Comparison of ENCODE assay signal across 13 cellular contexts in the genomic region with DNA sequence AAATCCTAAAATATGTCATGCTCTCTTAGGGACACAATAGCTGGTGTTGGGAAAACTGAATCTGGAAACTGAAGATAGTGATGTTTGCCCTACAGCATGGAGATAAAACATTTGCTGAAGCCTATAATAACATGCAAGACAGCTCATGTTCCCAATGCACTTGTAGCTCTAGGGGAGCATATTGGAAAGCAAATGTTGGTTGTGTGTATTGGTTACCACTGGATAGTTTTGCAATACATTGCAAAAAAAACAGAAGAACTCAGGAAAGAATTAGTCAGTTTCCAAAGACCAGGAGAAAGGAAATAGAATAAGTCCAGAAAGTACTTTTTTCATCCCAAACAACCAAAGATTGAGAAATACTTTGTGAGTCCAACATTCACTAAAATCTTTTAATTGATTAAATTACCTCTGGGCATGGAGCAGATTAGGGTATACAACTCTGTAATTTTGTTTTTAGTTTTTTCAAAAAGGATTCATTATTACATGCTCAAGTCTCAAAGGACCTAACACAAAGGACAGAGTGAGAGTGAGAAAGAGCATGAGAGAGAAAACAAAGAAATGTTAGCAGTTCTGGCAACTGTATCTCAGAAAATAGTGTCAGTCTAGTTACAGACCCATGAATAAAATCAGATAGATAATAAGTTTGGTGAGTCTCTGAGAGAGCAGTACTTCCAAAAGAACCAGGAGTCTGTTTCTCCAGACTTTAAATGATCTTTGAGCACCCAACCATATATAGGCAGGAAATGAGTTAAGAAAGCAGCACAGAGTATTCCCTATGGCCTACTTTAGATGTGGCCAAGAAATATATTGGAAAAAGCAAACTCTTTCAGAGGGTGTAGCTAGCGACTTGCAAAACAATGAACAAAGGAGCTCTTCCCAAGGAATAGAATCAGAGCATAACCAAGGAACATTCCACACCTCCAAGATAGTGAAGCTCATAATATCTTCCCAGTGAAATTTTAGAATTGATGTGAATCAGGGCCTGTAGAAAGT. TPM values are rescaled to one million over a fixed set of nuclear protein-coding genes. Genes with fewer than 3 reads are reported as not detected.
A peak's percentile ranks its signal among the peaks of the same experiment; 100 is the strongest.
DNase-seq lines count a peak whose midpoint lies in the region; ATAC-seq and TF ChIP-seq lines count a peak whose summit lies in the region.
"Had no signal": no experiment of that assay in that cellular context is flagged by ENCODE, and none has a peak within 500 bp of the region (broad histone marks: within the 10 kb centered on the region; RNA-seq: fewer than 3 reads in every experiment).

No MANE protein-coding gene starts in this region.

- intact Hi-C loops in left cardiac atrium (cut with DNase I) (no loop called here), Calu3 (cut with micrococcal nuclease; ENCODE audit: unreplicated experiment) (no loop called here)

- peak overlapping the region in 16 of 21 experiments; percentile 5 to 77 (median 50) for H3K27ac ChIP-seq in skin epidermis

- H3K36me3 Mint-ChIP-seq in Calu3 (ENCODE audit: insufficient read depth, unreplicated experiment): no peaks in the 10 kb centered on the region

- no peaks in the 10 kb centered on the region for H3K27me3 Mint-ChIP-seq in Calu3 (ENCODE audit: unreplicated experiment)
- H3K27me3 Mint-ChIP-seq: activated CD4-positive, alpha-beta T cell treated with anti-CD3 and anti-CD28 coated beads, Interleukin-2, amount 10 ng/mL, durations not matched to agents 7 days and 5 days had no signal

- H3K4me1 Mint-ChIP-seq in Calu3 (ENCODE audit: low read depth, unreplicated experiment): no peaks in the 10 kb centered on the region
- H3K4me1 Mint-ChIP-seq: activated CD4-positive, alpha-beta T cell treated with anti-CD3 and anti-CD28 coated beads, Interleukin-2, amount 10 ng/mL, durations not matched to agents 7 days and 5 days had no signal

- BruUV-seq in Calu3 (replicated peaks; lab: Mats Ljungman, UMichigan): no TSS peak

- H3K27ac Mint-ChIP-seq in Calu3 (ENCODE audit: unreplicated experiment): no peak overlapping the region
- H3K27ac Mint-ChIP-seq: activated CD4-positive, alpha-beta T cell treated with anti-CD3 and anti-CD28 coated beads, Interleukin-2, amount 10 ng/mL, durations not matched to agents 7 days and 5 days had no signal

- H3K9me3 Mint-ChIP-seq in Calu3 (ENCODE audit: low read depth, unreplicated experiment): no peaks in the 10 kb centered on the region
- H3K9me3 Mint-ChIP-seq: activated CD4-positive, alpha-beta T cell treated with anti-CD3 and anti-CD28 coated beads, Interleukin-2, amount 10 ng/mL, durations not matched to agents 7 days and 5 days had no signal

- DNase-seq in GM03348 (ENCODE audit: low spot score) (peak; percentile 58), astrocyte of the spinal cord (ENCODE audit: low read depth, low spot score) (peak; percentile 69), left cardiac atrium (no peak), Calu3 (no peak)
- DNase-seq in activated CD4-positive, CD25-positive, alpha-beta regulatory T cell (lab: John Stamatoyannopoulos, UW): no peak
- DNase-seq: activated CD4-positive, alpha-beta T cell treated with anti-CD3 and anti-CD28 coated beads, Interleukin-2, amount 10 ng/mL, durations not matched to agents 7 days and 5 days; activated naive CD4-positive, alpha-beta T cell treated with Interleukin-2 at 50 U/mL for 16 hours; islet precursor cell; NCI-H526 treated with DMSO at 0.1 percent for 48 hours; trophoblast cell had no signal

- ATAC-seq in left cardiac atrium: peak; percentile 75 to 87
- ATAC-seq in HG03039 (IDR thresholded peaks at IDR 0.05; ENCODE audit: unreplicated experiment): no peak
- ATAC-seq in HG02870 (IDR thresholded peaks at IDR 0.05; ENCODE audit: unreplicated experiment): no peak

- no peak for TF ChIP-seq CTCF in astrocyte of the spinal cord (IDR thresholded peaks at IDR 0.05; ENCODE audit: low read depth, low read length)
- no peak for TF ChIP-seq CTCF in Calu3 (IDR thresholded peaks at IDR 0.05; ENCODE audit: unreplicated experiment)

- in situ Hi-C loops in astrocyte of the spinal cord (cut with HindIII; ENCODE audit: low sequenced_read_pairs): no loop called here

- no peak overlapping the region for H3K4me3 Mint-ChIP-seq in Calu3 (ENCODE audit: low read depth, unreplicated experiment)
- H3K4me3 Mint-ChIP-seq: activated CD4-positive, alpha-beta T cell treated with anti-CD3 and anti-CD28 coated beads, Interleukin-2, amount 10 ng/mL, durations not matched to agents 7 days and 5 days had no signal

- H3K4me3 ChIP-seq in astrocyte of the spinal cord (ENCODE audit: low read depth, low read length) (no peak overlapping the region), skin epidermis (no peak overlapping the region)

- CTCF ChIA-PET in Calu3 (lab: Charles Lee): no interaction called here

RNA-seq across cellular contexts. Expression of a gene that starts 36.6 kb away (rescaled TPM):
- 100 to 1,000 TPM; 202 to 305 TPM for total RNA-seq in left cardiac atrium
- total RNA-seq in Calu3 (2022): not detected in 2 replicates
- total RNA-seq: activated CD4-positive, alpha-beta T cell treated with anti-CD3 and anti-CD28 coated beads, Interleukin-2, amount 10 ng/mL, durations not matched to agents 7 days and 5 days had no signal

Comparison
In these comparisons a context has a peak if more than half of its experiments do, and no peak if none do; other contexts are left out.
1. DNase-seq: peak in GM03348 (single experiment) and astrocyte of the spinal cord (single experiment); none in left cardiac atrium (single experiment), Calu3 (single experiment) and activated CD4-positive, CD25-positive, alpha-beta regulatory T cell (0 of 4).
2. ATAC-seq: peak in left cardiac atrium (2 of 2); none in HG03039 (single experiment) and HG02870 (single experiment).
3. RNA of a gene that starts 36.6 kb away (total RNA-seq): 202 to 305 TPM in left cardiac atrium; not detected in Calu3; every median in the first group is over 100 times any median in the second.